8 cellular contexts compared by ENCODE assay signal in the genomic region with DNA sequence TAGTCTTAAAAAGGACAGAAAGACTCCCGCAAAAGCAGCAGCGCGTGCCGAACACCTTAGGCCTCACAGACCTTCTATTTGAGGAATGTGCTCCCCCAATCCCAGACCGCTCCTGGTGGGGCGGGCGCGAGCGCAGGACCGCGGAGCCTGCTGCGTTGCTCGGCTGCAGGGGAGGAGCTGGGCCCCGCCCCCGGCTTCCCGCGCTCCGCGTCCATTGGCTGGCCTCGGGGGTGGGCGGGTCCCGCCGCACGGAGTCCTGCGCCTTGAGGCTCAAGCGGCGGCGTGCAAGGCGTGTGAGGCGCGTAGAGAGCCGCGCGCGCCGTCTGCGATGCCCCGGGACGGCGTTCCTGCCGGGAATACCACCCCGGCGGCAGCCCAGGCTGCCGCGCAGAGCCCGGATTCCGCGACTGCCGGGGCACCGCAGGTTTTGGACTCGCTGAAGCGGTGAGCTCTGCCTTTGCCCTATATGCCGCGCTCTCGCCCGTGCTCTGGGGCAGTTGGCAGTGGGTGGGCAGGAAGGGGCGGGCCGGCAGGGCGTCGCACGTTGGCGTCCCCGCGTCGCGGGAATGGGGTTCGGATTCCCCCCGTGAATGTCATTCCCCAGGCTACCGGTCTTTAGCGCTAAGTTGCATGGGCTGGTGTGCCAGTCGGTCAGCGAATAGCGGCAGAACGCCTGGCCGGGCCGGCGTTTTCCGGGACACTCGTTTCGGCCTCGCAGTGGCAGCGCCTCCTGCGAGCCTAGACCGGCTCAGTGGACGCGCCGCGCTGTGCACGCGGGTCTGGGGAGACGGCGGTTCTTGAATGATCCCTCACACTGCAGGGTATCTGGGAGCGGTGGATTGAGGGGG. TPM values are rescaled to one million over a fixed set of nuclear protein-coding genes. Genes with fewer than 3 reads are reported as not detected.
DNase-seq lines count a peak whose midpoint lies in the region; ATAC-seq and TF ChIP-seq lines count a peak whose summit lies in the region.

No MANE protein-coding gene starts in this region.

- no peaks in the 10 kb centered on the region for H3K36me3 Mint-ChIP-seq in activated CD8-positive, alpha-beta T cell treated with anti-CD3 and anti-CD28 coated beads for 36 hours (ENCODE audit: low read depth)

- intact Hi-C loops in activated CD8-positive, alpha-beta T cell treated with anti-CD3 and anti-CD28 coated beads for 36 hours (cut with micrococcal nuclease), result loop anchor here (5.0 to 10.0 kb wide), 2 partner anchors 49 to 122 kb away; a partner anchor contains a TSS
- intact Hi-C loops in lower lobe of right lung (cut with DNase I), result no loop called here

- peaks cover 13 to 19% of the 10 kb centered on the region in 2 donors for H3K4me1 ChIP-seq in duodenal mucosa (ENCODE audit: control insufficient read depth in 1 of 2, insufficient read depth in 2 of 2, low read length in 2 of 2)
- peaks cover 22% of the 10 kb centered on the region for H3K4me1 ChIP-seq in lower lobe of right lung

- H3K9me3 Mint-ChIP-seq in activated CD8-positive, alpha-beta T cell treated with anti-CD3 and anti-CD28 coated beads for 36 hours, result peaks cover 7% of the 10 kb centered on the region

- H3K4me3 ChIP-seq in duodenal mucosa (ENCODE audit: low read depth in 1 of 2, low read length in 2 of 2) (peak overlapping the region; percentile 77 to 82), lower lobe of right lung (peak overlapping the region; percentile 65)

- POLR2A ChIA-PET in activated CD8-positive, alpha-beta T cell treated with anti-CD3 and anti-CD28 coated beads for 36 hours (lab: Charles Lee), result interaction anchor here (0.6 to 1.3 kb wide), 3 partner anchors 12 to 141 kb away, joined by 3 read pairs; no protein-coding TSS in a partner anchor

- H3K4me1 Mint-ChIP-seq in activated CD8-positive, alpha-beta T cell treated with anti-CD3 and anti-CD28 coated beads for 36 hours (ENCODE audit: low read depth), result peaks cover 7% of the 10 kb centered on the region

- H3K27ac ChIP-seq in duodenal mucosa (ENCODE audit: low read depth, low read length), result no peak overlapping the region
- no peak overlapping the region for H3K27ac ChIP-seq in lower lobe of right lung

- H3K4me3 Mint-ChIP-seq in activated CD8-positive, alpha-beta T cell treated with anti-CD3 and anti-CD28 coated beads for 36 hours, result peak overlapping the region; percentile 75

- peak; percentile 98 for ATAC-seq in GM19023 (IDR thresholded peaks at IDR 0.05; ENCODE audit: unreplicated experiment)
- ATAC-seq in HG03175 (IDR thresholded peaks at IDR 0.05; ENCODE audit: unreplicated experiment), result peak; percentile 99
- peak; percentile 99 for ATAC-seq in activated CD8-positive, alpha-beta T cell treated with anti-CD3 and anti-CD28 coated beads for 36 hours
- peak; percentile 99 to 100 for ATAC-seq in lower lobe of right lung

- DNase-seq in AG08396 (ENCODE audit: low spot score) (peak; percentile 73), NCI-H524 (lab: John Stamatoyannopoulos, UW) (peak; percentile 75 to 92), lower lobe of right lung (peak; percentile 90)
- DNase-seq in activated CD8-positive, alpha-beta T cell treated with anti-CD3 and anti-CD28 coated beads for 36 hours, result peak; percentile 89
- peak; percentile 89 for DNase-seq in stimulated activated CD4-positive, alpha-beta T cell treated with anti-CD3 and anti-CD28 coated beads, Interleukin-4, amount 100 ng/mL, for 24 hours

- H3K36me3 ChIP-seq in duodenal mucosa (ENCODE audit: control insufficient read depth in 1 of 2, insufficient read depth in 2 of 2, low read length in 2 of 2) (no peaks in the 10 kb centered on the region), lower lobe of right lung (no peaks in the 10 kb centered on the region)

- H3K27me3 ChIP-seq in duodenal mucosa (ENCODE audit: control insufficient read depth in 1 of 2, insufficient read depth in 2 of 2, low read length in 2 of 2) (peaks cover 0 to 18% of the 10 kb centered on the region in 2 donors), lower lobe of right lung (ENCODE audit: low read depth) (peaks cover 25% of the 10 kb centered on the region)

- H3K9ac ChIP-seq in duodenal mucosa (ENCODE audit: low read depth in 1 of 2, low read length in 2 of 2), result peak overlapping the region in 1 of 2 donors; percentile 60

- H3K27me3 Mint-ChIP-seq in activated CD8-positive, alpha-beta T cell treated with anti-CD3 and anti-CD28 coated beads for 36 hours, result peaks cover 73% of the 10 kb centered on the region

- CTCF ChIA-PET in activated CD8-positive, alpha-beta T cell treated with anti-CD3 and anti-CD28 coated beads for 36 hours (lab: Charles Lee), result interaction anchor here (0.7 to 2.5 kb wide), 8 partner anchors 11 to 184 kb away, joined by 3 to 9 read pairs (median 3); a partner anchor contains a TSS

- H3K9me3 ChIP-seq in duodenal mucosa (ENCODE audit: control insufficient read depth in 1 of 2, low read length in 2 of 2) (no peaks in the 10 kb centered on the region), lower lobe of right lung (no peaks in the 10 kb centered on the region)

- no peak for TF ChIP-seq CTCF in activated CD8-positive, alpha-beta T cell treated with anti-CD3 and anti-CD28 coated beads for 36 hours (IDR thresholded peaks at IDR 0.05)
- no peak for TF ChIP-seq CTCF in lower lobe of right lung (IDR thresholded peaks at IDR 0.05)

- no peak overlapping the region for H3K27ac Mint-ChIP-seq in activated CD8-positive, alpha-beta T cell treated with anti-CD3 and anti-CD28 coated beads for 36 hours

RNA-seq across cellular contexts. Expression of a gene that starts 49.6 kb away (rescaled TPM):
- total RNA-seq in activated CD8-positive, alpha-beta T cell treated with anti-CD3 and anti-CD28 coated beads for 36 hours, result 1 to 10 TPM; 3.1 to 3.4 TPM
- total RNA-seq in lower lobe of right lung, result 7.7 TPM

RNA-seq across cellular contexts. Expression of a gene that starts 55.0 kb away (rescaled TPM):
- total RNA-seq in activated CD8-positive, alpha-beta T cell treated with anti-CD3 and anti-CD28 coated beads for 36 hours, result 10 to 100 TPM; 81.1 to 86.0 TPM
- total RNA-seq in lower lobe of right lung, result 115 TPM
